In genomic region chr20:5113615-5113986, GRCh38 we compare ENCODE assay signal across 8 cellular contexts. TPM values are rescaled to one million over a fixed set of nuclear protein-coding genes. Genes with fewer than 3 reads are reported as not detected.
DNase-seq lines count a peak whose midpoint lies in the region; ATAC-seq and TF ChIP-seq lines count a peak whose summit lies in the region.

No MANE protein-coding gene starts in this region.

- no peaks in the 10 kb centered on the region for H3K9me2 ChIP-seq in PC-9 (ENCODE audit: insufficient read depth)

- H2AFZ ChIP-seq in PC-9 (peak overlapping the region; percentile 89), trophoblast cell (ENCODE audit: insufficient read depth, low read length, poor library complexity) (no peak overlapping the region)

- CTCF ChIA-PET in PC-9 (lab: Charles Lee): no interaction called here

- no peak overlapping the region for H2AK5ac ChIP-seq in trophoblast cell (ENCODE audit: low read length)

- H3K9ac ChIP-seq in trophoblast cell (ENCODE audit: low read length): no peak overlapping the region

- H3K9me3 ChIP-seq in PC-9 (ENCODE audit: insufficient read depth, low read depth) (no peaks in the 10 kb centered on the region), trophoblast cell (ENCODE audit: insufficient read depth, low read depth, low read length) (no peaks in the 10 kb centered on the region)

- H4K12ac ChIP-seq in trophoblast cell (ENCODE audit: low read depth, low read length): peak overlapping the region; percentile 74

- no peak overlapping the region for H3K23ac ChIP-seq in trophoblast cell (ENCODE audit: low read length)

- intact Hi-C loops in PC-9 (cut with micrococcal nuclease; ENCODE audit: unreplicated experiment): no loop called here

- no peak overlapping the region for H2BK5ac ChIP-seq in trophoblast cell (ENCODE audit: low read depth, low read length, poor library complexity)

- DNase-seq in ELR (ENCODE audit: low read depth) (peak; percentile 17), PC-9 (no peak), epithelial cell of prostate (ENCODE audit: low read depth, low spot score) (no peak), trophoblast cell (no peak), EL (no peak)

- peaks cover 38% of the 10 kb centered on the region for H3K4me1 ChIP-seq in PC-9 (replicated peaks; ENCODE audit: insufficient read depth)
- peaks cover 5 to 6% of the 10 kb centered on the region in 2 experiments for H3K4me1 ChIP-seq in trophoblast cell (ENCODE audit: control insufficient read depth in 1 of 2, insufficient read depth in 2 of 2, low read length in 2 of 2)

- no TSS peak for BruUV-seq in PC-9 (replicated peaks; lab: Mats Ljungman, UMichigan)

- H3K4me3 ChIP-seq in PC-9: peak overlapping the region; percentile 82
- peak overlapping the region; percentile 95 for H3K4me3 ChIP-seq in trophoblast cell (ENCODE audit: low read depth, low read length)

- peaks cover 67% of the 10 kb centered on the region for H3F3A ChIP-seq in PC-9 (ENCODE audit: insufficient read depth, low read depth)

- POLR2A ChIA-PET in PC-9 (lab: Charles Lee; ENCODE audit: unreplicated experiment): no interaction called here

- no peak for TF ChIP-seq CTCF in PC-9 (conservative IDR thresholded peaks at IDR 0.05)

- peaks cover 51% of the 10 kb centered on the region for H3K36me3 ChIP-seq in PC-9 (ENCODE audit: low read depth)
- peaks cover 19 to 34% of the 10 kb centered on the region in 2 experiments for H3K36me3 ChIP-seq in trophoblast cell (ENCODE audit: control insufficient read depth in 1 of 2, insufficient read depth in 2 of 2, low read length in 2 of 2)

- H3K4me2 ChIP-seq in PC-9: peak overlapping the region; percentile 81
- peak overlapping the region; percentile 89 for H3K4me2 ChIP-seq in trophoblast cell (ENCODE audit: low read length)

- no peaks in the 10 kb centered on the region for H3K27me3 ChIP-seq in PC-9 (ENCODE audit: insufficient read depth, low read depth)
- H3K27me3 ChIP-seq in trophoblast cell (ENCODE audit: insufficient read depth, low read length): no peaks in the 10 kb centered on the region

- H3K18ac ChIP-seq in trophoblast cell (ENCODE audit: low read length): no peak overlapping the region

- H4K91ac ChIP-seq in trophoblast cell (ENCODE audit: low read depth, low read length): no peak overlapping the region

- peaks cover 11% of the 10 kb centered on the region for H4K20me1 ChIP-seq in PC-9 (ENCODE audit: insufficient read depth)

- peaks cover 6% of the 10 kb centered on the region for H3K79me1 ChIP-seq in trophoblast cell (ENCODE audit: low read length)

- H2BK120ac ChIP-seq in trophoblast cell (ENCODE audit: insufficient read depth, low read length, poor library complexity): no peak overlapping the region

- H2BK12ac ChIP-seq in trophoblast cell (ENCODE audit: low read length): no peak overlapping the region

- no peak overlapping the region for H3K4ac ChIP-seq in trophoblast cell (ENCODE audit: low read depth, low read length)

- H3K79me2 ChIP-seq in PC-9 (ENCODE audit: low read depth) (peaks cover 49% of the 10 kb centered on the region), trophoblast cell (ENCODE audit: control insufficient read depth, insufficient read depth, low read length, poor library complexity) (peaks cover 13% of the 10 kb centered on the region)

- H4K8ac ChIP-seq in trophoblast cell (ENCODE audit: low read depth, low read length): peak overlapping the region; percentile 96

- H3K14ac ChIP-seq in trophoblast cell (ENCODE audit: low read length): no peak overlapping the region

- WGBS in trophoblast cell (ENCODE audit: extremely low coverage, insufficient coverage, insufficient read length): no CpG with 5 or more reads among the region's 3 CpGs

- no peak for ATAC-seq in HG03442 (IDR thresholded peaks at IDR 0.05; ENCODE audit: unreplicated experiment)
- no peak for ATAC-seq in GM19452 (IDR thresholded peaks at IDR 0.05; ENCODE audit: unreplicated experiment)
- no peak for ATAC-seq in HG03354 (IDR thresholded peaks at IDR 0.05; ENCODE audit: poor library complexity, severe bottlenecking, unreplicated experiment)

- H3K27ac ChIP-seq in PC-9 (peak overlapping the region; percentile 88), epithelial cell of prostate (peak overlapping the region; percentile 88), trophoblast cell (ENCODE audit: low read depth, low read length) (peak overlapping the region; percentile 87)

RNA-seq across cellular contexts. Expression of gene TMEM230, which starts 0.7 kb away (rescaled TPM):
- 73.1 and 94.3 TPM in 2 replicates for total RNA-seq in PC-9 (2021)
- polyA plus RNA-seq in trophoblast cell (2013): 109 and 115 TPM in 2 replicates

RNA-seq across cellular contexts. Expression of gene PCNA, which starts 6.2 kb away (rescaled TPM):
- 164 and 207 TPM in 2 replicates for total RNA-seq in PC-9 (2021)
- polyA plus RNA-seq in trophoblast cell (2013): 125 and 128 TPM in 2 replicates

RNA-seq across cellular contexts. Expression of gene CDS2, which starts 13.2 kb away (rescaled TPM):
- total RNA-seq in PC-9 (2021): 37.0 and 42.8 TPM in 2 replicates
- 25.0 and 25.8 TPM in 2 replicates for polyA plus RNA-seq in trophoblast cell (2013)
